In genomic region chr4:85734446-85734845, GRCh38 we compare ENCODE assay signal across 1 cellular context.
TF ChIP-seq lines count a peak whose summit lies in the region.

No MANE protein-coding gene starts in this region.

TF ChIP-seq in WTC11, 78 proteins besides CTCF, POLR2A, EP300 and RAD21 (continued from another document):
- TF ChIP-seq PRDM15 (CRISPR knock-in tag; IDR thresholded peaks at IDR 0.05), result no peak
- TF ChIP-seq IRF1 (CRISPR knock-in tag; IDR thresholded peaks at IDR 0.05), result no peak
- no peak for TF ChIP-seq MXD4 (CRISPR knock-in tag; IDR thresholded peaks at IDR 0.05; ENCODE audit: borderline replicate concordance)
- TF ChIP-seq IRF2 (CRISPR knock-in tag; IDR thresholded peaks at IDR 0.05; ENCODE audit: borderline replicate concordance, low read depth), result no peak
- TF ChIP-seq FOXP4 (CRISPR knock-in tag; IDR thresholded peaks at IDR 0.05), result no peak
- TF ChIP-seq ERG (CRISPR knock-in tag; IDR thresholded peaks at IDR 0.05), result no peak
- TF ChIP-seq ZNF532 (CRISPR knock-in tag; IDR thresholded peaks at IDR 0.05; ENCODE audit: borderline replicate concordance), result no peak
- no peak for TF ChIP-seq ZNF512 (CRISPR knock-in tag; IDR thresholded peaks at IDR 0.05; ENCODE audit: borderline replicate concordance)
TF ChIP-seq in WTC11: peak in this region for 0.
